In genomic region chr4:16045687-16046086, GRCh38 we compare ENCODE assay signal across 25 cellular contexts. TPM values are rescaled to one million over a fixed set of nuclear protein-coding genes. Genes with fewer than 3 reads are reported as not detected.
DNase-seq lines count a peak whose midpoint lies in the region; ATAC-seq, FAIRE-seq and TF ChIP-seq lines count a peak whose summit lies in the region.
"Had no signal": no experiment of that assay in that cellular context is flagged by ENCODE, and none has a peak within 500 bp of the region (broad histone marks: within the 10 kb centered on the region; RNA-seq: fewer than 3 reads in every experiment).

No MANE protein-coding gene starts in this region.

- intact Hi-C loops in left ventricle myocardium superior (cut with micrococcal nuclease): no loop called here

- no peaks in the 10 kb centered on the region for H3K9me3 ChIP-seq in WERI-Rb-1 (ENCODE audit: severe bottlenecking)
- H3K9me3 ChIP-seq: A549, BE2C had no signal

- DNase-seq in AG20443 (ENCODE audit: low spot score): peak; percentile 20
- peak; percentile 45 for DNase-seq in DMS79 treated with DMSO at 0.1 percent for 48 hours (lab: John Stamatoyannopoulos, UW)
- no peak for DNase-seq in WERI-Rb-1
- peak; percentile 73 for DNase-seq in kidney tubule cell (ENCODE audit: low spot score)
- no peak for DNase-seq in left ventricle myocardium superior
- DNase-seq in H54 (ENCODE audit: insufficient read length, low spot score): no peak
- DNase-seq in activated T-cell treated with anti-CD3 and anti-CD28 coated beads, Interleukin-2, amount 50 U/mL, for 1 hour: no peak
- DNase-seq: BE2C; DMS153; EL; GDM1; GOT3; HCEC 1CT; NCI-H1092; NCI-H1417 treated with DMSO at 0.1 percent for 48 hours; NCI-H187; NCI-H2107; NCI-H446 treated with DMSO at 0.1 percent for 48 hours; NCI-H82; NK-92 treated with Interleukin-12 subunit alpha and Interleukin-12 subunit beta, amount 100 ng/mL, for 24 hours; SHP77 had no signal

- TF ChIP-seq POLR2A in H54 (IDR thresholded peaks at IDR 0.05; ENCODE audit: low read depth, low read length): no peak

- no peak for FAIRE-seq in H54 (lab: Jason Lieb, UNC)
- FAIRE-seq: A549, GM12878 had no signal

- 0 out of 2 replicates have a peak overlapping the region, but pooled peaks have one; percentile 61 for H3K27ac ChIP-seq in WERI-Rb-1
- H3K27ac ChIP-seq: A549, RWPE1 had no signal

- no peak for ATAC-seq in left ventricle myocardium superior
- ATAC-seq: A549, GM12878 had no signal

- H3K36me3 ChIP-seq in WERI-Rb-1: peaks cover 43% of the 10 kb centered on the region
- H3K36me3 ChIP-seq: BE2C had no signal

- no peak overlapping the region for H3K4me3 ChIP-seq in WERI-Rb-1 (ENCODE audit: low read depth, low read length)
- H3K4me3 ChIP-seq: A549, GM12878 had no signal

- H3K27me3 ChIP-seq in WERI-Rb-1 (ENCODE audit: insufficient read depth, low read depth, severe bottlenecking): no peaks in the 10 kb centered on the region
- H3K27me3 ChIP-seq: BE2C had no signal

- no peak for TF ChIP-seq CTCF in WERI-Rb-1 (IDR thresholded peaks at IDR 0.05; ENCODE audit: low read depth, low read length)

RNA-seq across cellular contexts. Expression of gene PROM1, which starts 38.1 kb away (rescaled TPM):
- 3.2 TPM for total RNA-seq in left ventricle myocardium superior
- total RNA-seq: T-helper 1 cell treated with Interleukin-12 subunit alpha and Interleukin-12 subunit beta and Interleukin-4 antibody, amounts not matched to agents 30 ng/mL and 1 ng/mL, for 36 hours had no signal

Comparison
In these comparisons a context has a peak if more than half of its experiments do, and no peak if none do; other contexts are left out.
1. DNase-seq: peak in AG20443 (single experiment), DMS79 treated with DMSO at 0.1 percent for 48 hours (single experiment) and kidney tubule cell (single experiment); none in WERI-Rb-1 (single experiment), left ventricle myocardium superior (single experiment), H54 (single experiment) and activated T-cell treated with anti-CD3 and anti-CD28 coated beads, Interleukin-2, amount 50 U/mL, for 1 hour (single experiment).